Comparison of ENCODE assay signal across 8 cellular contexts in the genomic region with DNA sequence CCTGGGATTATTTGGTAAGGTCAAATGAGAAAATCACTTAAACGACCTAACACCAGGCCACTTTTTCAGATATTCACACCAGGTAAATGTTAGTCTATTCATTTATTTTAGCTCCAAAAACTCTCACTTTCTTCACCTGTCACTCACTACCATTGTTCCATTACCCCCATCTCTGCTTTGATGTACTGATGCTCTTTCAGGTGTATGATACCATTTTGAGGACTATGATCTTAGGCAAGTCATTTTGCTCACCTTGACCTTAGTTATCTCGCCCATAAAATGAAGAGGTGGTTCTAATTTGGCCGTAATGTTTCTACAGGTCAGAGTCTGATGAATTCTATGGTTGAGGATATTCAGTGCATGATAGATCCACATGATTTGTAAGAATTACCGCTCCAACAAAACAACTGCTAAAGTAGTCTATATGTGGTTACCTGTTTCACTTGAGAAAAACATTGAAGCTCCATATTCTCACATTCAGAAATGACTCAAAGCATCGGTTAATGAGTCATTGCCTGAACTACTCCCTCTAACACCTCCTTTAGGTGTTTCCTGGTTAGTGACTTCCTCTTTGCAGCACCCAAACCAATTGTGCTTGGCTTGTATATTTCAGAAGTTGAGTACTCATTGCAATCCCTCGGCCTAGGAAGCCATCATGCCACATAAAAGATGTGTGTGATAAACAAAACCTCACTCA. TPM values are rescaled to one million over a fixed set of nuclear protein-coding genes. Genes with fewer than 3 reads are reported as not detected.
DNase-seq lines count a peak whose midpoint lies in the region; ATAC-seq and TF ChIP-seq lines count a peak whose summit lies in the region.

No MANE protein-coding gene starts in this region.

- no peaks in the 10 kb centered on the region for H3K36me3 Mint-ChIP-seq in CD14-positive monocyte

- intact Hi-C loops in CD14-positive monocyte (cut with micrococcal nuclease) = no loop called here

- H3K4me3 ChIP-seq in coronary artery = no peak overlapping the region

- peak; percentile 50 for DNase-seq in OCI-M1 (lab: John Stamatoyannopoulos, UW)
- DNase-seq in stimulated activated CD8-positive, alpha-beta memory T cell treated with anti-CD3 and anti-CD28 coated beads, Interleukin-7, amount 100 ng/mL, for 4 hours (ENCODE audit: low read depth in 2 of 2) = peak; percentile 20 to 49
- DNase-seq in CD14-positive monocyte (ENCODE audit: low spot score) = no peak
- DNase-seq in coronary artery (ENCODE audit: low spot score) = no peak
- no peak for DNase-seq in NCI-H1436 treated with DMSO at 0.1 percent for 48 hours (lab: John Stamatoyannopoulos, UW)

- H3K4me3 Mint-ChIP-seq in CD14-positive monocyte = no peak overlapping the region

- peak; percentile 99 for ATAC-seq in GM18867 (IDR thresholded peaks at IDR 0.05; ENCODE audit: unreplicated experiment)
- ATAC-seq in HG02884 (IDR thresholded peaks at IDR 0.05; ENCODE audit: unreplicated experiment) = peak; percentile 97

- no peaks in the 10 kb centered on the region for H3K9me3 Mint-ChIP-seq in CD14-positive monocyte

- peaks cover 24% of the 10 kb centered on the region for H3K4me1 Mint-ChIP-seq in CD14-positive monocyte

- H3K27ac Mint-ChIP-seq in CD14-positive monocyte = peak overlapping the region in 1 of 7 donors; percentile 6

- TF ChIP-seq CTCF in CD14-positive monocyte (IDR thresholded peaks at IDR 0.05) (no peak), coronary artery (IDR thresholded peaks at IDR 0.05) (no peak)

- H3K27ac ChIP-seq in angular gyrus (ENCODE audit: low read depth, low read length) (peak overlapping the region; percentile 59), coronary artery (no peak overlapping the region)

- peaks cover 0 to 1% (median 0%) of the 10 kb centered on the region in 3 donors for H3K27me3 Mint-ChIP-seq in CD14-positive monocyte (ENCODE audit: low read depth in 3 of 3)

RNA-seq across cellular contexts. Expression of a gene that starts 4.5 kb away (rescaled TPM):
- not detected for polyA plus RNA-seq in CD14-positive monocyte

RNA-seq across cellular contexts. Expression of a gene that starts 41.6 kb away (rescaled TPM):
- 1 to 10 TPM; 4.6 to 5.6 TPM for polyA plus RNA-seq in CD14-positive monocyte

Comparison
In these comparisons a context has a peak if more than half of its experiments do, and no peak if none do; other contexts are left out.
1. DNase-seq: peak in OCI-M1 (single experiment) and stimulated activated CD8-positive, alpha-beta memory T cell treated with anti-CD3 and anti-CD28 coated beads, Interleukin-7, amount 100 ng/mL, for 4 hours (2 of 2); none in CD14-positive monocyte (single experiment), coronary artery (single experiment) and NCI-H1436 treated with DMSO at 0.1 percent for 48 hours (single experiment).